ENCODE assay signal across 20 cellular contexts in genomic region chr11:101288392-101288791, GRCh38.
DNase-seq lines count a peak whose midpoint lies in the region; ATAC-seq, FAIRE-seq and TF ChIP-seq lines count a peak whose summit lies in the region.
"Had no signal": no experiment of that assay in that cellular context is flagged by ENCODE, and none has a peak within 500 bp of the region (broad histone marks: within the 10 kb centered on the region; RNA-seq: fewer than 3 reads in every experiment).

No MANE protein-coding gene starts in this region.

- no peak overlapping the region for H3K18ac ChIP-seq in H1 (ENCODE audit: extremely low read depth, low read length)

- no peak overlapping the region for H3K9ac ChIP-seq in H1 (replicated peaks in 1 of 4; ENCODE audit: extremely low read depth in 1 of 4, low read depth in 3 of 4, low read length in 3 of 4)
- no peak overlapping the region for H3K9ac ChIP-seq in neural progenitor cell
- H3K9ac ChIP-seq: BLaER1 treated with 17β-estradiol and CSF1 and Interleukin-3, amounts not matched to agents 10 nM and 100 nM had no signal

- H2AK5ac ChIP-seq in H1 (ENCODE audit: low read depth, low read length) = no peak overlapping the region

- no peaks in the 10 kb centered on the region for H3K27me3 ChIP-seq in H1 (replicated peaks in 1 of 4; ENCODE audit: control insufficient read depth in 3 of 4, extremely low read depth in 1 of 4, insufficient read depth in 3 of 4, low read length in 3 of 4)
- H3K27me3 ChIP-seq in neural progenitor cell = no peaks in the 10 kb centered on the region
- H3K27me3 ChIP-seq: BLaER1 treated with 17β-estradiol and CSF1 and Interleukin-3, amounts not matched to agents 10 nM and 100 nM had no signal

- H4K8ac ChIP-seq in H1 (ENCODE audit: extremely low read depth, insufficient read depth, low read length) = no peak overlapping the region

- no peak overlapping the region for H3K23ac ChIP-seq in H1 (ENCODE audit: insufficient read length)

- H3K56ac ChIP-seq in H1 (replicated peaks; ENCODE audit: insufficient read length, low read depth, low read length) = no peak overlapping the region

- H3K27ac ChIP-seq in C4-2B (no peak overlapping the region), H1 (ENCODE audit: low read depth, low read length) (no peak overlapping the region), neural progenitor cell (no peak overlapping the region)
- H3K27ac ChIP-seq: BLaER1 treated with 17β-estradiol and CSF1 and Interleukin-3, amounts not matched to agents 10 nM and 100 nM; HL-60 had no signal

- H3K4me3 ChIP-seq in H1 (ENCODE audit: extremely low read depth in 1 of 4, insufficient read depth in 2 of 4, low read depth in 3 of 4, low read length in 4 of 4) (no peak overlapping the region), neural progenitor cell (no peak overlapping the region)
- H3K4me3 ChIP-seq: BLaER1 treated with 17β-estradiol and CSF1 and Interleukin-3, amounts not matched to agents 10 nM and 100 nM had no signal

- H3K4ac ChIP-seq in H1 (replicated peaks; ENCODE audit: insufficient read length, low read depth, low read length) = no peak overlapping the region

- no peaks in the 10 kb centered on the region for H3K79me1 ChIP-seq in H1 (ENCODE audit: low read depth, low read length)

- H3K4me2 ChIP-seq in H1 (ENCODE audit: insufficient read depth in 1 of 2, low read depth in 2 of 2, low read length in 2 of 2) (no peak overlapping the region), neural progenitor cell (no peak overlapping the region)
- H3K4me2 ChIP-seq: BLaER1 treated with 17β-estradiol and CSF1 and Interleukin-3, amounts not matched to agents 10 nM and 100 nM had no signal

- no peak overlapping the region for H3K4me3 Mint-ChIP-seq in neural progenitor cell
- H3K4me3 Mint-ChIP-seq: CD4-positive, alpha-beta memory T cell had no signal

- no peaks in the 10 kb centered on the region for H3K36me3 Mint-ChIP-seq in neural progenitor cell
- H3K36me3 Mint-ChIP-seq: CD4-positive, alpha-beta memory T cell had no signal

- H2BK12ac ChIP-seq in H1 (ENCODE audit: low read depth, low read length) = no peak overlapping the region

- no peaks in the 10 kb centered on the region; a peak in 1 of 8 replicates for H3K36me3 ChIP-seq in H1 (ENCODE audit: control insufficient read depth in 2 of 4, insufficient read depth in 4 of 4, low read length in 3 of 4)
- no peaks in the 10 kb centered on the region for H3K36me3 ChIP-seq in neural progenitor cell
- H3K36me3 ChIP-seq: BLaER1 treated with 17β-estradiol and CSF1 and Interleukin-3, amounts not matched to agents 10 nM and 100 nM had no signal

- WGBS in H1 (ENCODE audit: extremely low coverage in 1 of 2, insufficient coverage in 1 of 2, insufficient read length in 1 of 2, insufficient replicate concordance in 2 of 2, low coverage in 1 of 2, low lambda C conversion rate in 2 of 2, missing lambda C conversion rate in 1 of 2), 2 experiments = 64% methylated on average over 3 of the region's 3 CpGs; no CpG with 5 or more reads in 1 of the 2 experiments

- H4K91ac ChIP-seq in H1 (replicated peaks; ENCODE audit: insufficient read length, low read length) = no peak overlapping the region

- H2AFZ ChIP-seq in H1 (ENCODE audit: low read length) (no peak overlapping the region), neural progenitor cell (replicated peaks) (no peak overlapping the region)

- no peak overlapping the region for H2BK20ac ChIP-seq in H1 (ENCODE audit: low read length)

- TF ChIP-seq EP300 in H1 (IDR thresholded peaks at IDR 0.05; ENCODE audit: borderline replicate concordance in 1 of 2, low read depth in 2 of 2, low read length in 2 of 2) = no peak

- peaks cover 3% of the 10 kb centered on the region for H3K4me1 Mint-ChIP-seq in neural progenitor cell
- H3K4me1 Mint-ChIP-seq: CD4-positive, alpha-beta memory T cell had no signal

- H3K27ac Mint-ChIP-seq in neural progenitor cell = no peak overlapping the region
- H3K27ac Mint-ChIP-seq: CD4-positive, alpha-beta memory T cell had no signal

- no peaks in the 10 kb centered on the region for H3K23me2 ChIP-seq in H1 (ENCODE audit: low read depth, low read length)

- ATAC-seq in GM21619 (IDR thresholded peaks at IDR 0.05; ENCODE audit: unreplicated experiment) = no peak
- ATAC-seq: HCT116, SK-N-SH treated with all-trans-retinoic acid at 6 μM for 48 hours had no signal

- CTCF ChIA-PET in H1 (lab: Charles Lee; ENCODE audit: partially characterized antibody) = interaction anchor here (0.9 to 1.8 kb wide), 2 partner anchors 10 to 607 kb away, joined by 3 to 5 read pairs; no protein-coding TSS in a partner anchor

- H2BK15ac ChIP-seq in H1 (ENCODE audit: low read length) = no peak overlapping the region

- FAIRE-seq in H1 (lab: Jason Lieb, UNC) = no peak
- FAIRE-seq: G401.6 had no signal

- H3K14ac ChIP-seq in H1 (ENCODE audit: insufficient read length) = no peak overlapping the region

- peak; percentile 42 to 60; a peak in 3 of 4 replicates for TF ChIP-seq RAD21 in H1 (IDR thresholded peaks at IDR 0.05 in 1 of 2, conservative IDR thresholded peaks at IDR 0.05 in 1 of 2; ENCODE audit: low read depth in 2 of 2, low read length in 2 of 2)

- H3K79me2 ChIP-seq in H1 (ENCODE audit: control insufficient read depth in 1 of 2, insufficient read depth in 2 of 2, low read length in 2 of 2) = no peaks in the 10 kb centered on the region
- H3K79me2 ChIP-seq in neural progenitor cell (ENCODE audit: low read depth) = no peaks in the 10 kb centered on the region

- no peak for TF ChIP-seq POLR2A in H1 (IDR thresholded peaks at IDR 0.05; ENCODE audit: control extremely low read depth in 1 of 2, low read depth in 2 of 2, low read length in 2 of 2)

- POLR2A ChIA-PET in H1 (lab: Charles Lee; ENCODE audit: partially characterized antibody) = no interaction called here

- no peaks in the 10 kb centered on the region for H3F3A ChIP-seq in neural progenitor cell (ENCODE audit: low read depth)

- no peaks in the 10 kb centered on the region for H4K20me1 ChIP-seq in H1 (replicated peaks in 1 of 2; ENCODE audit: control insufficient read depth in 1 of 2, insufficient read depth in 2 of 2, low read length in 2 of 2)
- H4K20me1 ChIP-seq in neural progenitor cell (ENCODE audit: low read depth) = no peaks in the 10 kb centered on the region
- H4K20me1 ChIP-seq: BLaER1 treated with 17β-estradiol and CSF1 and Interleukin-3, amounts not matched to agents 10 nM and 100 nM had no signal

- no peak overlapping the region for H4K5ac ChIP-seq in H1 (ENCODE audit: insufficient read length, low read depth, low read length)

- H2BK120ac ChIP-seq in H1 (replicated peaks; ENCODE audit: low read depth, low read length) = no peak overlapping the region

- no peak overlapping the region for H2BK5ac ChIP-seq in H1 (ENCODE audit: low read depth, low read length)

- H3K9me3 ChIP-seq in H1 (ENCODE audit: insufficient read depth in 2 of 2, low read depth in 1 of 2, low read length in 1 of 2) = no peaks in the 10 kb centered on the region
- H3K9me3 ChIP-seq in neural progenitor cell (ENCODE audit: low read depth) = no peaks in the 10 kb centered on the region

- DNase-seq in NCI-H748 (lab: John Stamatoyannopoulos, UW; ENCODE audit: unreplicated experiment) = peak; percentile 26
- DNase-seq in NCI-H748 treated with DMSO at 0.1 percent for 48 hours (lab: John Stamatoyannopoulos, UW) = no peak
- no peak for DNase-seq in H1 (ENCODE audit: low read depth in 1 of 2, low spot score in 2 of 2)
- DNase-seq in neural progenitor cell (ENCODE audit: low spot score) = no peak
- no peak for DNase-seq in kidney glomerular epithelial cell (lab: John Stamatoyannopoulos, UW)
- DNase-seq: CD4-positive, alpha-beta memory T cell; COR-L47; GOT3; NCI-H1092 treated with DMSO at 0.1 percent for 48 hours; NCI-H1436; NCI-H187; NCI-H2171 treated with DMSO at 0.1 percent for 48 hours; NCI-H524 had no signal

- H3K27me3 Mint-ChIP-seq in neural progenitor cell (ENCODE audit: insufficient read depth, low read depth) = peaks cover 2% of the 10 kb centered on the region
- H3K27me3 Mint-ChIP-seq: CD4-positive, alpha-beta memory T cell had no signal

- H3K9me3 Mint-ChIP-seq in neural progenitor cell = peaks cover 19% of the 10 kb centered on the region

- H3K4me1 ChIP-seq in H1 (replicated peaks in 1 of 4; ENCODE audit: control insufficient read depth in 3 of 4, insufficient read depth in 4 of 4, low read length in 3 of 4) (no peaks in the 10 kb centered on the region), neural progenitor cell (no peaks in the 10 kb centered on the region)

- TF ChIP-seq CTCF in C4-2B (conservative IDR thresholded peaks at IDR 0.05) = peak; percentile 12; the same call in 1 of the 2 replicates
- TF ChIP-seq CTCF in H1 (IDR thresholded peaks at IDR 0.05; ENCODE audit: control extremely low read depth in 1 of 3, insufficient read depth in 1 of 3, low read depth in 1 of 3, low read length in 3 of 3) = peak; percentile 19 to 30 (median 26); a peak in 3 of 4 replicates
- TF ChIP-seq CTCF in neural progenitor cell (IDR thresholded peaks at IDR 0.05) = peak; percentile 17

TF ChIP-seq in H1, 55 proteins besides CTCF, POLR2A, EP300 and RAD21:
- TF ChIP-seq TAF7 (optimal IDR thresholded peaks at IDR 0.05; ENCODE audit: borderline replicate concordance, low read depth, low read length) = no peak
- TF ChIP-seq CEBPB (IDR thresholded peaks at IDR 0.05; ENCODE audit: low read depth, low read length) = no peak
- no peak for TF ChIP-seq SIN3A (conservative IDR thresholded peaks at IDR 0.05 in 1 of 2, IDR thresholded peaks at IDR 0.05 in 1 of 2; ENCODE audit: low read depth in 1 of 2, low read length in 2 of 2)
- TF ChIP-seq SIX5 (IDR thresholded peaks at IDR 0.05; ENCODE audit: low read depth, low read length) = no peak
